ENCODE assay signal across 18 cellular contexts in genomic region chr2:215554689-215555088, GRCh38.
A peak's percentile ranks its signal among the peaks of the same experiment; 100 is the strongest.
DNase-seq lines count a peak whose midpoint lies in the region; ATAC-seq, FAIRE-seq and TF ChIP-seq lines count a peak whose summit lies in the region.
"Had no signal": no experiment of that assay in that cellular context is flagged by ENCODE, and none has a peak within 500 bp of the region (broad histone marks: within the 10 kb centered on the region; RNA-seq: fewer than 3 reads in every experiment).

No MANE protein-coding gene starts in this region.

- H3K79me2 ChIP-seq in Karpas-422 (ENCODE audit: low read length) = no peaks in the 10 kb centered on the region
- no peaks in the 10 kb centered on the region for H3K79me2 ChIP-seq in mammary epithelial cell (ENCODE audit: insufficient read depth, low read length)

- H3K9me2 ChIP-seq in Karpas-422 (replicated peaks; ENCODE audit: insufficient read depth, low read length) = no peaks in the 10 kb centered on the region

- CTCF ChIA-PET in mammary epithelial cell (lab: Charles Lee; ENCODE audit: low non-redundant PET) = no interaction called here

- DNase-seq in Karpas-422 (peak; percentile 63), mammary epithelial cell (peak; percentile 17), fibroblast of the conjunctiva (ENCODE audit: low read depth) (peak; percentile 43), suprapubic skin (ENCODE audit: low spot score in 2 of 2) (no peak), small intestine (no peak)
- DNase-seq: activated CD4-positive, alpha-beta T cell treated with anti-CD3 and anti-CD28 coated beads for 4 hours; BE2C; COR-L47; DMS79 treated with DMSO at 0.1 percent for 48 hours; NCI-H524 treated with DMSO at 0.1 percent for 48 hours; stimulated activated CD4-positive, alpha-beta T cell treated with anti-CD3 and anti-CD28 coated beads, Interleukin-12 subunit alpha, Interleukin-12 subunit beta, amount 100 ng/mL, for 4 hours had no signal

- peak overlapping the region; percentile 64; the same call in 1 of the 2 replicates for H2AFZ ChIP-seq in Karpas-422 (ENCODE audit: low read length)
- H2AFZ ChIP-seq in mammary epithelial cell (ENCODE audit: low read depth, low read length) = peak overlapping the region; percentile 72

- no peaks in the 10 kb centered on the region for H3K9me3 ChIP-seq in Karpas-422 (ENCODE audit: low read length)
- H3K9me3 ChIP-seq in mammary epithelial cell (replicated peaks; ENCODE audit: insufficient read depth, low read length) = no peaks in the 10 kb centered on the region
- H3K9me3 ChIP-seq in skeletal muscle satellite cell (replicated peaks; ENCODE audit: low read length) = no peaks in the 10 kb centered on the region
- no peaks in the 10 kb centered on the region for H3K9me3 ChIP-seq in suprapubic skin
- no peaks in the 10 kb centered on the region for H3K9me3 ChIP-seq in small intestine (ENCODE audit: control insufficient read depth, low read depth)
- H3K9me3 ChIP-seq: BE2C had no signal

- H4K20me1 ChIP-seq in Karpas-422 (ENCODE audit: insufficient read depth, low read depth, low read length) (no peaks in the 10 kb centered on the region), mammary epithelial cell (ENCODE audit: insufficient read depth, low read length) (no peaks in the 10 kb centered on the region)

- no peak for TF ChIP-seq POLR2A in suprapubic skin (IDR thresholded peaks at IDR 0.05)

- WGBS in mammary epithelial cell (ENCODE audit: low coverage, missing lambda C conversion rate) = 88% methylated on average over 1 of the region's 1 CpG
- WGBS in suprapubic skin = 44% methylated on average over 1 of the region's 1 CpG
- WGBS in small intestine, 3 donors = 85 to 96% (median 86%) methylated on average over 1 of the region's 1 CpG

- no peak overlapping the region for H3K9ac ChIP-seq in Karpas-422 (ENCODE audit: low read length)
- H3K9ac ChIP-seq in mammary epithelial cell (ENCODE audit: insufficient read depth, low read length) = no peak overlapping the region
- H3K9ac ChIP-seq in skeletal muscle satellite cell (ENCODE audit: low read depth, low read length) = no peak overlapping the region

- ATAC-seq in GM21390 (IDR thresholded peaks at IDR 0.05; ENCODE audit: unreplicated experiment) = no peak
- ATAC-seq: activated naive CD4-positive, alpha-beta T cell treated with anti-CD3 and anti-CD28 coated beads, Interleukin-2, amount 50 U/mL, for 72 hours; left lobe of liver had no signal

- H3K36me3 ChIP-seq in Karpas-422 (ENCODE audit: insufficient read depth, low read length) (no peaks in the 10 kb centered on the region), mammary epithelial cell (ENCODE audit: insufficient read depth, low read length) (no peaks in the 10 kb centered on the region), skeletal muscle satellite cell (ENCODE audit: insufficient read depth, low read length) (no peaks in the 10 kb centered on the region), suprapubic skin (no peaks in the 10 kb centered on the region), small intestine (ENCODE audit: control insufficient read depth in 2 of 2, insufficient read depth in 2 of 2, low read length in 2 of 2) (no peaks in the 10 kb centered on the region)
- H3K36me3 ChIP-seq: BE2C had no signal

- dilution Hi-C loops in mammary epithelial cell (cut with HindIII; ENCODE audit: low sequenced_read_pairs) = no loop called here

- no peak for FAIRE-seq in small intestine (lab: Jason Lieb, UNC)
- FAIRE-seq: endometrium, TTC549 had no signal

- peaks cover 29% of the 10 kb centered on the region for H3K4me1 ChIP-seq in Karpas-422 (ENCODE audit: low read length)
- peaks cover 10% of the 10 kb centered on the region for H3K4me1 ChIP-seq in mammary epithelial cell (ENCODE audit: insufficient read depth, low read length)
- H3K4me1 ChIP-seq in skeletal muscle satellite cell (ENCODE audit: control insufficient read depth, insufficient read depth, low read length) = peaks cover 19% of the 10 kb centered on the region
- no peaks in the 10 kb centered on the region for H3K4me1 ChIP-seq in suprapubic skin
- no peaks in the 10 kb centered on the region for H3K4me1 ChIP-seq in small intestine (ENCODE audit: control insufficient read depth in 2 of 2, insufficient read depth in 1 of 2, low read depth in 1 of 2, low read length in 1 of 2)
- H3K4me1 ChIP-seq: BE2C had no signal

- intact Hi-C loops in mammary epithelial cell (cut with micrococcal nuclease) = no loop called here

- H3K4me2 ChIP-seq in Karpas-422 (ENCODE audit: low read depth, low read length, poor library complexity, severe bottlenecking) (peak overlapping the region; percentile 38), mammary epithelial cell (ENCODE audit: insufficient read depth, low read depth, low read length) (peak overlapping the region; percentile 3), skeletal muscle satellite cell (ENCODE audit: low read length) (peak overlapping the region; percentile 11)

- H3K27me3 ChIP-seq in Karpas-422 (ENCODE audit: low read length) = no peaks in the 10 kb centered on the region
- H3K27me3 ChIP-seq in mammary epithelial cell (ENCODE audit: insufficient read depth, low read length) = no peaks in the 10 kb centered on the region
- no peaks in the 10 kb centered on the region for H3K27me3 ChIP-seq in skeletal muscle satellite cell (ENCODE audit: control insufficient read depth, insufficient read depth, low read length)
- no peaks in the 10 kb centered on the region for H3K27me3 ChIP-seq in suprapubic skin
- H3K27me3 ChIP-seq in small intestine (ENCODE audit: control insufficient read depth in 2 of 2, insufficient read depth in 2 of 2, low read length in 2 of 2) = no peaks in the 10 kb centered on the region
- H3K27me3 ChIP-seq: BE2C had no signal

- TF ChIP-seq EP300 in suprapubic skin (IDR thresholded peaks at IDR 0.05) = no peak

- TF ChIP-seq CTCF in mammary epithelial cell (conservative IDR thresholded peaks at IDR 0.05 in 1 of 2, IDR thresholded peaks at IDR 0.05 in 1 of 2; ENCODE audit: extremely low read depth in 1 of 2, insufficient read depth in 1 of 2, low read depth in 1 of 2, low read length in 2 of 2) (no peak), suprapubic skin (IDR thresholded peaks at IDR 0.05) (no peak)

- in situ Hi-C loops in mammary epithelial cell (cut with MboI; ENCODE audit: low sequenced_read_pairs in 2 of 2) = no loop called here

- no TSS peak for BruUV-seq in mammary epithelial cell (replicated peaks; lab: Mats Ljungman, UMichigan)

- H3K4me3 ChIP-seq in Karpas-422 (ENCODE audit: low read length) (0 out of 2 replicates have a peak overlapping the region, but pooled peaks have one; percentile 17), mammary epithelial cell (replicated peaks in 1 of 3; ENCODE audit: insufficient read depth in 1 of 3, low read depth in 2 of 3, low read length in 3 of 3) (no peak overlapping the region), skeletal muscle satellite cell (ENCODE audit: low read length) (no peak overlapping the region), suprapubic skin (no peak overlapping the region), small intestine (ENCODE audit: low read depth in 1 of 2, low read length in 2 of 2) (no peak overlapping the region)
- H3K4me3 ChIP-seq: coronary artery had no signal

- H3K27ac ChIP-seq in Karpas-422 (ENCODE audit: low read length) = peak overlapping the region; percentile 16; the same call in 1 of the 2 replicates
- no peak overlapping the region for H3K27ac ChIP-seq in mammary epithelial cell (ENCODE audit: insufficient read depth, low read depth, low read length)
- no peak overlapping the region for H3K27ac ChIP-seq in suprapubic skin
- H3K27ac ChIP-seq in small intestine (ENCODE audit: low read depth in 1 of 2, low read length in 1 of 2) = no peak overlapping the region
- H3K27ac ChIP-seq: coronary artery had no signal

Comparison
In these comparisons a context has a peak if more than half of its experiments do, and no peak if none do; other contexts are left out.
1. DNase-seq: peak in Karpas-422 (single experiment), mammary epithelial cell (single experiment) and fibroblast of the conjunctiva (single experiment); none in suprapubic skin (0 of 2) and small intestine (single experiment).
2. Peak in every context shown above with its lines, with median percentiles within 50 percentile points of each other: H3K4me2 ChIP-seq.